In genomic region chr10:88065384-88066049, GRCh38 we compare ENCODE assay signal across 1 cellular context.
TF ChIP-seq lines count a peak whose summit lies in the region.

No MANE protein-coding gene starts in this region.

TF ChIP-seq in GM12878, 131 proteins besides CTCF, POLR2A, EP300 and RAD21 (continued from another document and continues in another):
- TF ChIP-seq CHD2 (IDR thresholded peaks at IDR 0.05; ENCODE audit: borderline replicate concordance, low read depth, low read length) (peak; percentile 53; the same call in 1 of the 2 replicates), MTA2 (IDR thresholded peaks at IDR 0.05; ENCODE audit: low read depth) (peak; percentile 69), SMC3 (IDR thresholded peaks at IDR 0.05; ENCODE audit: borderline replicate concordance, low read length) (no peak), TCF7 (IDR thresholded peaks at IDR 0.05; ENCODE audit: borderline replicate concordance) (peak; percentile 96), ESRRA (IDR thresholded peaks at IDR 0.05; ENCODE audit: low read length) (no peak), ZSCAN29 (IDR thresholded peaks at IDR 0.05) (0 out of 2 replicates have a peak, but pooled peaks have one; percentile 32), RUNX3 (IDR thresholded peaks at IDR 0.05; ENCODE audit: low read length) (peak; percentile 98), GABPA (IDR thresholded peaks at IDR 0.05; ENCODE audit: low read depth) (peak; percentile 72), RB1 (IDR thresholded peaks at IDR 0.05; ENCODE audit: borderline replicate concordance) (no peak), HCFC1 (IDR thresholded peaks at IDR 0.05; ENCODE audit: low read length) (no peak), RELA (IDR thresholded peaks at IDR 0.05; ENCODE audit: borderline replicate concordance, partially characterized antibody) (no peak), NRF1 (conservative IDR thresholded peaks at IDR 0.05; ENCODE audit: low read depth, low read length) (no peak), IRF3 (IDR thresholded peaks at IDR 0.05) (no peak), RCOR1 (conservative IDR thresholded peaks at IDR 0.05; ENCODE audit: low read depth, low read length) (0 out of 2 replicates have a peak, but pooled peaks have one; percentile 41), YY1 (IDR thresholded peaks at IDR 0.05; ENCODE audit: low read depth, low read length) (peak; percentile 25; the same call in 1 of the 2 replicates), JUNB (IDR thresholded peaks at IDR 0.05) (peak; percentile 99), NFYA (IDR thresholded peaks at IDR 0.05; ENCODE audit: borderline replicate concordance, low read depth, low read length) (no peak), LARP7 (IDR thresholded peaks at IDR 0.05) (no peak), SUZ12 (IDR thresholded peaks at IDR 0.05; ENCODE audit: unreplicated experiment) (no peak), RBBP5 (conservative IDR thresholded peaks at IDR 0.05) (no peak), SIN3A (IDR thresholded peaks at IDR 0.05; ENCODE audit: low read depth, low read length) (no peak), HDGF (IDR thresholded peaks at IDR 0.05) (no peak), ZBTB4 (CRISPR knock-in tag; IDR thresholded peaks at IDR 0.05) (no peak), RFX5 (IDR thresholded peaks at IDR 0.05; ENCODE audit: low read depth, low read length) (no peak), BACH1 (IDR thresholded peaks at IDR 0.05; ENCODE audit: borderline replicate concordance) (no peak), CBX5 (IDR thresholded peaks at IDR 0.05; ENCODE audit: low read depth) (peak; percentile 46; the same call in 1 of the 2 replicates), EED (IDR thresholded peaks at IDR 0.05; ENCODE audit: low read depth) (peak; percentile 91), FOXK2 (IDR thresholded peaks at IDR 0.05) (no peak), PRDM15 (CRISPR knock-in tag; IDR thresholded peaks at IDR 0.05) (no peak), BMI1 (IDR thresholded peaks at IDR 0.05; ENCODE audit: borderline replicate concordance) (peak; percentile 54; the same call in 1 of the 2 replicates), KDM1A (IDR thresholded peaks at IDR 0.05; ENCODE audit: borderline replicate concordance) (no peak), SP1 (IDR thresholded peaks at IDR 0.05; ENCODE audit: low read depth, low read length) (peak; percentile 66), GATAD2B (conservative IDR thresholded peaks at IDR 0.05; ENCODE audit: low read depth) (no peak), BCL3 (IDR thresholded peaks at IDR 0.05; ENCODE audit: borderline replicate concordance, insufficient read depth, low read depth, low read length, poor library complexity, severe bottlenecking) (peak; percentile 97), BHLHE40 (IDR thresholded peaks at IDR 0.05; ENCODE audit: borderline replicate concordance in 1 of 2, low read depth in 2 of 2, low read length in 1 of 2) (peak; percentile 59 to 78), SMAD5 (IDR thresholded peaks at IDR 0.05; ENCODE audit: low read depth) (no peak), MTA3 (IDR thresholded peaks at IDR 0.05; ENCODE audit: borderline replicate concordance, low read length) (peak; percentile 98), EZH2 (IDR thresholded peaks at IDR 0.05; ENCODE audit: borderline replicate concordance, control insufficient read depth, low read depth, low read length) (no peak), MYB (IDR thresholded peaks at IDR 0.05; ENCODE audit: borderline replicate concordance, low read depth, low read length) (no peak), STAT1 (conservative IDR thresholded peaks at IDR 0.05) (no peak), ATF7 (IDR thresholded peaks at IDR 0.05; ENCODE audit: low read depth) (peak; percentile 50; the same call in 1 of the 2 replicates)
- TF ChIP-seq, protein P1, sequence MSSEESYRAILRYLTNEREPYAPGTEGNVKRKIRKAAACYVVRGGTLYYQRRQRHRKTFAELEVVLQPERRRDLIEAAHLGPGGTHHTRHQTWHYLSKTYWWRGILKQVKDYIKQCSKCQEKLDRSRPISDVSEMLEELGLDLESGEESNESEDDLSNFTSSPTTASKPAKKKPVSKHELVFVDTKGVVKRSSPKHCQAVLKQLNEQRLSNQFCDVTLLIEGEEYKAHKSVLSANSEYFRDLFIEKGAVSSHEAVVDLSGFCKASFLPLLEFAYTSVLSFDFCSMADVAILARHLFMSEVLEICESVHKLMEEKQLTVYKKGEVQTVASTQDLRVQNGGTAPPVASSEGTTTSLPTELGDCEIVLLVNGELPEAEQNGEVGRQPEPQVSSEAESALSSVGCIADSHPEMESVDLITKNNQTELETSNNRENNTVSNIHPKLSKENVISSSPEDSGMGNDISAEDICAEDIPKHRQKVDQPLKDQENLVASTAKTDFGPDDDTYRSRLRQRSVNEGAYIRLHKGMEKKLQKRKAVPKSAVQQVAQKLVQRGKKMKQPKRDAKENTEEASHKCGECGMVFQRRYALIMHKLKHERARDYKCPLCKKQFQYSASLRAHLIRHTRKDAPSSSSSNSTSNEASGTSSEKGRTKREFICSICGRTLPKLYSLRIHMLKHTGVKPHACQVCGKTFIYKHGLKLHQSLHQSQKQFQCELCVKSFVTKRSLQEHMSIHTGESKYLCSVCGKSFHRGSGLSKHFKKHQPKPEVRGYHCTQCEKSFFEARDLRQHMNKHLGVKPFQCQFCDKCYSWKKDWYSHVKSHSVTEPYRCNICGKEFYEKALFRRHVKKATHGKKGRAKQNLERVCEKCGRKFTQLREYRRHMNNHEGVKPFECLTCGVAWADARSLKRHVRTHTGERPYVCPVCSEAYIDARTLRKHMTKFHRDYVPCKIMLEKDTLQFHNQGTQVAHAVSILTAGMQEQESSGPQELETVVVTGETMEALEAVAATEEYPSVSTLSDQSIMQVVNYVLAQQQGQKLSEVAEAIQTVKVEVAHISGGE (CRISPR knock-in tag; IDR thresholded peaks at IDR 0.05) = no peak
- TF ChIP-seq, protein P2, sequence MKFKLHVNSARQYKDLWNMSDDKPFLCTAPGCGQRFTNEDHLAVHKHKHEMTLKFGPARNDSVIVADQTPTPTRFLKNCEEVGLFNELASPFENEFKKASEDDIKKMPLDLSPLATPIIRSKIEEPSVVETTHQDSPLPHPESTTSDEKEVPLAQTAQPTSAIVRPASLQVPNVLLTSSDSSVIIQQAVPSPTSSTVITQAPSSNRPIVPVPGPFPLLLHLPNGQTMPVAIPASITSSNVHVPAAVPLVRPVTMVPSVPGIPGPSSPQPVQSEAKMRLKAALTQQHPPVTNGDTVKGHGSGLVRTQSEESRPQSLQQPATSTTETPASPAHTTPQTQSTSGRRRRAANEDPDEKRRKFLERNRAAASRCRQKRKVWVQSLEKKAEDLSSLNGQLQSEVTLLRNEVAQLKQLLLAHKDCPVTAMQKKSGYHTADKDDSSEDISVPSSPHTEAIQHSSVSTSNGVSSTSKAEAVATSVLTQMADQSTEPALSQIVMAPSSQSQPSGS (IDR thresholded peaks at IDR 0.05; ENCODE audit: low read length) = peak; percentile 92
- TF ChIP-seq, protein P3, sequence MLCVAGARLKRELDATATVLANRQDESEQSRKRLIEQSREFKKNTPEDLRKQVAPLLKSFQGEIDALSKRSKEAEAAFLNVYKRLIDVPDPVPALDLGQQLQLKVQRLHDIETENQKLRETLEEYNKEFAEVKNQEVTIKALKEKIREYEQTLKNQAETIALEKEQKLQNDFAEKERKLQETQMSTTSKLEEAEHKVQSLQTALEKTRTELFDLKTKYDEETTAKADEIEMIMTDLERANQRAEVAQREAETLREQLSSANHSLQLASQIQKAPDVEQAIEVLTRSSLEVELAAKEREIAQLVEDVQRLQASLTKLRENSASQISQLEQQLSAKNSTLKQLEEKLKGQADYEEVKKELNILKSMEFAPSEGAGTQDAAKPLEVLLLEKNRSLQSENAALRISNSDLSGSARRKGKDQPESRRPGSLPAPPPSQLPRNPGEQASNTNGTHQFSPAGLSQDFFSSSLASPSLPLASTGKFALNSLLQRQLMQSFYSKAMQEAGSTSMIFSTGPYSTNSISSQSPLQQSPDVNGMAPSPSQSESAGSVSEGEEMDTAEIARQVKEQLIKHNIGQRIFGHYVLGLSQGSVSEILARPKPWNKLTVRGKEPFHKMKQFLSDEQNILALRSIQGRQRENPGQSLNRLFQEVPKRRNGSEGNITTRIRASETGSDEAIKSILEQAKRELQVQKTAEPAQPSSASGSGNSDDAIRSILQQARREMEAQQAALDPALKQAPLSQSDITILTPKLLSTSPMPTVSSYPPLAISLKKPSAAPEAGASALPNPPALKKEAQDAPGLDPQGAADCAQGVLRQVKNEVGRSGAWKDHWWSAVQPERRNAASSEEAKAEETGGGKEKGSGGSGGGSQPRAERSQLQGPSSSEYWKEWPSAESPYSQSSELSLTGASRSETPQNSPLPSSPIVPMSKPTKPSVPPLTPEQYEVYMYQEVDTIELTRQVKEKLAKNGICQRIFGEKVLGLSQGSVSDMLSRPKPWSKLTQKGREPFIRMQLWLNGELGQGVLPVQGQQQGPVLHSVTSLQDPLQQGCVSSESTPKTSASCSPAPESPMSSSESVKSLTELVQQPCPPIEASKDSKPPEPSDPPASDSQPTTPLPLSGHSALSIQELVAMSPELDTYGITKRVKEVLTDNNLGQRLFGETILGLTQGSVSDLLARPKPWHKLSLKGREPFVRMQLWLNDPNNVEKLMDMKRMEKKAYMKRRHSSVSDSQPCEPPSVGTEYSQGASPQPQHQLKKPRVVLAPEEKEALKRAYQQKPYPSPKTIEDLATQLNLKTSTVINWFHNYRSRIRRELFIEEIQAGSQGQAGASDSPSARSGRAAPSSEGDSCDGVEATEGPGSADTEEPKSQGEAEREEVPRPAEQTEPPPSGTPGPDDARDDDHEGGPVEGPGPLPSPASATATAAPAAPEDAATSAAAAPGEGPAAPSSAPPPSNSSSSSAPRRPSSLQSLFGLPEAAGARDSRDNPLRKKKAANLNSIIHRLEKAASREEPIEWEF (IDR thresholded peaks at IDR 0.05; ENCODE audit: insufficient replicate concordance, low read depth, low read length) = peak; percentile 43
